15 cellular contexts compared by ENCODE assay signal in genomic region chr16:8923199-8923598, GRCh38. TPM values are rescaled to one million over a fixed set of nuclear protein-coding genes. Genes with fewer than 3 reads are reported as not detected.
A peak's percentile ranks its signal among the peaks of the same experiment; 100 is the strongest.
DNase-seq lines count a peak whose midpoint lies in the region; ATAC-seq and TF ChIP-seq lines count a peak whose summit lies in the region.
"Had no signal": no experiment of that assay in that cellular context is flagged by ENCODE, and none has a peak within 500 bp of the region (broad histone marks: within the 10 kb centered on the region; RNA-seq: fewer than 3 reads in every experiment).

No MANE protein-coding gene starts in this region.

- no peaks in the 10 kb centered on the region for H3K27me3 ChIP-seq in BE2C
- no peaks in the 10 kb centered on the region for H3K27me3 ChIP-seq in foreskin keratinocyte
- H3K27me3 ChIP-seq: BLaER1 treated with 17β-estradiol and CSF1 and Interleukin-3, amounts not matched to agents 10 nM and 100 nM had no signal

- peak overlapping the region; percentile 32 for H3K27ac ChIP-seq in KOPT-K1 (ENCODE audit: low read depth, low read length, poor library complexity, severe bottlenecking)
- no peak overlapping the region for H3K27ac ChIP-seq in foreskin keratinocyte
- H3K27ac ChIP-seq: BLaER1 treated with 17β-estradiol and CSF1 and Interleukin-3, amounts not matched to agents 10 nM and 100 nM had no signal

- H3K36me3 ChIP-seq in BE2C: peaks cover 77% of the 10 kb centered on the region
- peaks cover 88% of the 10 kb centered on the region for H3K36me3 ChIP-seq in KOPT-K1 (ENCODE audit: insufficient read depth, low read length)

- peak; percentile 19; the same call in 1 of the 2 replicates for TF ChIP-seq CTCF in BE2C (IDR thresholded peaks at IDR 0.05; ENCODE audit: low read depth, low read length)
- no peak for TF ChIP-seq CTCF in foreskin keratinocyte (conservative IDR thresholded peaks at IDR 0.05)

- no peak for DNase-seq in BE2C
- DNase-seq in cerebellum (ENCODE audit: low spot score): peak; percentile 60
- peak; percentile 45 for DNase-seq in midbrain (lab: John Stamatoyannopoulos, UW)
- DNase-seq in foreskin keratinocyte: no peak
- DNase-seq in GM19238 (ENCODE audit: insufficient read length, low spot score): no peak
- DNase-seq: H7, IMR-90, NCI-H1417 treated with DMSO at 0.1 percent for 48 hours, NCI-H2029, NCI-H524, SIG-M5 had no signal

- H3K9me3 ChIP-seq in BE2C: no peaks in the 10 kb centered on the region
- no peaks in the 10 kb centered on the region for H3K9me3 ChIP-seq in KOPT-K1 (ENCODE audit: insufficient read depth, low read length, poor library complexity, severe bottlenecking)
- H3K9me3 ChIP-seq: BLaER1 treated with 17β-estradiol and CSF1 and Interleukin-3, amounts not matched to agents 10 nM and 100 nM had no signal

- peaks cover 3% of the 10 kb centered on the region; the same call in 1 of the 2 replicates for H3K4me1 ChIP-seq in BE2C
- H3K4me1 ChIP-seq in foreskin keratinocyte: no peaks in the 10 kb centered on the region

- ATAC-seq in HG03571 (IDR thresholded peaks at IDR 0.05; ENCODE audit: unreplicated experiment) (no peak), foreskin keratinocyte (no peak)

- H3K4me3 ChIP-seq in BE2C (ENCODE audit: low read depth, low read length): no peak overlapping the region
- H3K4me3 ChIP-seq: BLaER1 treated with 17β-estradiol and CSF1 and Interleukin-3, amounts not matched to agents 10 nM and 100 nM had no signal

RNA-seq across cellular contexts. Expression of gene USP7, which starts 40.5 kb away (rescaled TPM):
- 70.9 TPM for polyA plus RNA-seq in BE2C (2012; ENCODE audit: insufficient read depth, insufficient read length, low read depth)
- 108 TPM for total RNA-seq in cerebellum
- 72.6 and 75.9 TPM in 2 replicates for total RNA-seq in foreskin keratinocyte
- 28.8 and 35.5 TPM in 2 replicates for polyA plus RNA-seq in foreskin keratinocyte

RNA-seq across cellular contexts. Expression of gene LITAFD, which starts 41.0 kb away (rescaled TPM):
- not detected for polyA plus RNA-seq in BE2C (2012; ENCODE audit: insufficient read depth, insufficient read length, low read depth)
- total RNA-seq in cerebellum (not detected), foreskin keratinocyte (not detected in 2 replicates)
- not detected in 2 replicates for polyA plus RNA-seq in foreskin keratinocyte
- total RNA-seq: Daoy, H7, IMR-90 had no signal
- polyA plus RNA-seq: IMR-90 had no signal

RNA-seq across cellular contexts. Expression of gene CARHSP1, which starts 54.4 kb away (rescaled TPM):
- 101 TPM for polyA plus RNA-seq in BE2C (2012; ENCODE audit: insufficient read depth, insufficient read length, low read depth)
- total RNA-seq in cerebellum (105 TPM), foreskin keratinocyte (209 and 212 TPM in 2 replicates)
- polyA plus RNA-seq in foreskin keratinocyte: 285 and 287 TPM in 2 replicates

Comparison
In these comparisons a context has a peak if more than half of its experiments do, and no peak if none do; other contexts are left out.
1. DNase-seq: peak in cerebellum (single experiment) and midbrain (single experiment); none in BE2C (single experiment), foreskin keratinocyte (0 of 2) and GM19238 (single experiment).